ENCODE assay signal across 8 cellular contexts in genomic region chr13:75372517-75372916, GRCh38.
A peak's percentile ranks its signal among the peaks of the same experiment; 100 is the strongest.
DNase-seq lines count a peak whose midpoint lies in the region; ATAC-seq and TF ChIP-seq lines count a peak whose summit lies in the region.

No MANE protein-coding gene starts in this region.

- no peak overlapping the region for H2BK12ac ChIP-seq in neuronal stem cell (ENCODE audit: low read length)

- H3K4me1 ChIP-seq in SK-N-SH (ENCODE audit: control insufficient read depth in 1 of 2, insufficient read depth in 2 of 2, low read depth in 1 of 2, low read length in 1 of 2) (peaks cover 4 to 11% of the 10 kb centered on the region in 2 experiments), neuronal stem cell (ENCODE audit: control insufficient read depth in 2 of 2, insufficient read depth in 1 of 2, low read depth in 1 of 2, low read length in 2 of 2) (peaks cover 5 to 11% of the 10 kb centered on the region in 2 donors)

- H3K4me2 ChIP-seq in SK-N-SH, result no peak overlapping the region
- no peak overlapping the region for H3K4me2 ChIP-seq in neuronal stem cell (ENCODE audit: insufficient read depth, low read length, poor library complexity, severe bottlenecking)

- peak; percentile 69 for TF ChIP-seq RAD21 in SK-N-SH (IDR thresholded peaks at IDR 0.05; ENCODE audit: low read length)

- CTCF ChIA-PET in SK-N-SH (lab: Yijun Ruan, JAX), result interaction anchor here (0.6 to 5.9 kb wide), 39 partner anchors 8 to 470 kb away, joined by 3 to 76 read pairs (median 4); partner anchors contain the start of genes TBC1D4 and UCHL3

- peak; percentile 52 for ATAC-seq in GM21825 (IDR thresholded peaks at IDR 0.05; ENCODE audit: unreplicated experiment)

- no peak overlapping the region for H3K9ac ChIP-seq in SK-N-SH
- no peak overlapping the region for H3K9ac ChIP-seq in neuronal stem cell (ENCODE audit: low read depth, low read length, poor library complexity)

- H3K9me3 ChIP-seq in SK-N-SH (no peaks in the 10 kb centered on the region), neuronal stem cell (replicated peaks in 1 of 2; ENCODE audit: control insufficient read depth in 2 of 2, insufficient read depth in 1 of 2, low read depth in 1 of 2, low read length in 2 of 2) (no peaks in the 10 kb centered on the region)

- H3K27ac ChIP-seq in SK-N-SH (ENCODE audit: low read depth in 2 of 2, low read length in 1 of 2) (no peak overlapping the region), neuronal stem cell (replicated peaks; ENCODE audit: low read length) (no peak overlapping the region)

- no peaks in the 10 kb centered on the region; the same call in 1 of the 2 replicates for H3K79me2 ChIP-seq in SK-N-SH (ENCODE audit: insufficient read depth)

- H4K91ac ChIP-seq in neuronal stem cell (ENCODE audit: low read depth, low read length, poor library complexity), result no peak overlapping the region

- H3K27me3 ChIP-seq in SK-N-SH (ENCODE audit: insufficient read depth) (no peaks in the 10 kb centered on the region), neuronal stem cell (ENCODE audit: control insufficient read depth in 3 of 3, insufficient read depth in 3 of 3, low read depth in 1 of 3, low read length in 3 of 3) (no peaks in the 10 kb centered on the region)

- no peak overlapping the region for H3K23ac ChIP-seq in neuronal stem cell (ENCODE audit: low read depth, low read length, poor library complexity)

- H4K20me1 ChIP-seq in SK-N-SH (ENCODE audit: insufficient read depth), result no peaks in the 10 kb centered on the region; the same call in 1 of the 2 replicates

- no peaks in the 10 kb centered on the region for H3K79me1 ChIP-seq in neuronal stem cell (ENCODE audit: low read depth, low read length)

- TF ChIP-seq EP300 in SK-N-SH (IDR thresholded peaks at IDR 0.05; ENCODE audit: borderline replicate concordance in 1 of 2, low read depth in 1 of 2, low read length in 1 of 2), result no peak

- H3K18ac ChIP-seq in neuronal stem cell (ENCODE audit: low read length), result no peak overlapping the region

- H3F3A ChIP-seq in SK-N-SH (replicated peaks; ENCODE audit: insufficient read depth), result peaks cover 9% of the 10 kb centered on the region

- no peak overlapping the region for H2BK120ac ChIP-seq in neuronal stem cell (ENCODE audit: low read depth, low read length)

- H3K36me3 ChIP-seq in SK-N-SH (replicated peaks in 1 of 2; ENCODE audit: control insufficient read depth in 1 of 2, insufficient read depth in 2 of 2, low read length in 1 of 2) (no peaks in the 10 kb centered on the region), neuronal stem cell (replicated peaks in 1 of 2; ENCODE audit: control insufficient read depth in 2 of 2, insufficient read depth in 2 of 2, low read length in 2 of 2) (no peaks in the 10 kb centered on the region)

- POLR2A ChIA-PET in SK-N-SH (lab: Yijun Ruan, JAX), result no interaction called here

- TF ChIP-seq CTCF in SK-N-SH (IDR thresholded peaks at IDR 0.05) (peak; percentile 82), fibroblast of mammary gland (conservative IDR thresholded peaks at IDR 0.05; ENCODE audit: control insufficient read depth, insufficient read depth, low read depth, low read length) (peak; percentile 70)

- H3K4ac ChIP-seq in neuronal stem cell (ENCODE audit: low read length), result no peak overlapping the region

- no peaks in the 10 kb centered on the region for H3K9me2 ChIP-seq in SK-N-SH

- no peak overlapping the region for H4K8ac ChIP-seq in neuronal stem cell (ENCODE audit: low read depth, low read length)

- H3K4me3 ChIP-seq in SK-N-SH (ENCODE audit: low read depth in 2 of 2, low read length in 1 of 2) (no peak overlapping the region), fibroblast of mammary gland (ENCODE audit: control insufficient read depth, low read depth, low read length) (no peak overlapping the region), neuronal stem cell (ENCODE audit: low read length in 2 of 2) (no peak overlapping the region)

- 100% methylated on average over 1 of the region's 1 CpG for WGBS in SK-N-SH (ENCODE audit: low lambda C conversion rate)
- no CpG with 5 or more reads among the region's 1 CpG for WGBS in neuronal stem cell (ENCODE audit: extremely low coverage in 2 of 2, insufficient read length in 2 of 2, insufficient replicate concordance in 1 of 2), 2 donors

- no peak overlapping the region for H3K14ac ChIP-seq in neuronal stem cell (ENCODE audit: low read length)

- no peak overlapping the region for H2BK5ac ChIP-seq in neuronal stem cell (ENCODE audit: low read length)

- H2BK15ac ChIP-seq in neuronal stem cell (ENCODE audit: low read length), result no peak overlapping the region

- no peak overlapping the region for H2AFZ ChIP-seq in SK-N-SH (ENCODE audit: low read depth)
- H2AFZ ChIP-seq in neuronal stem cell (ENCODE audit: low read length), result no peak overlapping the region

- DNase-seq in NOMO-1 (lab: John Stamatoyannopoulos, UW; ENCODE audit: unreplicated experiment in 2 of 2) (peak; percentile 4 to 50), NOMO-1 treated with dmso at 0.1 percent for 144 hours (lab: John Stamatoyannopoulos, UW; ENCODE audit: unreplicated experiment) (no peak), KG1 (lab: John Stamatoyannopoulos, UW) (peak; percentile 35), SK-N-SH (peak; percentile 42), fibroblast of mammary gland (ENCODE audit: low read depth) (peak; percentile 69), neuronal stem cell (ENCODE audit: low spot score) (peak; percentile 23), occipital lobe (lab: John Stamatoyannopoulos, UW) (no peak)

- H2AK5ac ChIP-seq in neuronal stem cell (ENCODE audit: low read depth, low read length), result no peak overlapping the region

TF ChIP-seq in SK-N-SH, 30 proteins besides CTCF, POLR2A, EP300 and RAD21:
- peak; percentile 53 for TF ChIP-seq SMC3 (IDR thresholded peaks at IDR 0.05; ENCODE audit: low read depth, low read length)
- TF ChIP-seq JUND (IDR thresholded peaks at IDR 0.05), result no peak

Comparison
In these comparisons a context has a peak if more than half of its experiments do, and no peak if none do; other contexts are left out.
1. DNase-seq: peak in NOMO-1 (2 of 2), KG1 (single experiment), SK-N-SH (single experiment), fibroblast of mammary gland (single experiment) and neuronal stem cell (single experiment); none in NOMO-1 treated with dmso at 0.1 percent for 144 hours (single experiment) and occipital lobe (single experiment).